Comparison of ENCODE assay signal across 18 cellular contexts in genomic region chr7:49812534-49812933, GRCh38. TPM values are rescaled to one million over a fixed set of nuclear protein-coding genes. Genes with fewer than 3 reads are reported as not detected.
"Had no signal": no experiment of that assay in that cellular context is flagged by ENCODE, and none has a peak within 500 bp of the region (broad histone marks: within the 10 kb centered on the region; RNA-seq: fewer than 3 reads in every experiment).

No MANE protein-coding gene starts in this region.

- H3K27me3 Mint-ChIP-seq: activated CD4-positive, alpha-beta memory T cell treated with anti-CD3 and anti-CD28 coated beads for 36 hours had no signal

- FAIRE-seq: urothelium cell line had no signal

- H3K9me3 ChIP-seq: esophagus muscularis mucosa, stomach had no signal

- H3K27me3 ChIP-seq: brain microvascular endothelial cell, esophagus muscularis mucosa, stomach had no signal

- H3K4me3 Mint-ChIP-seq: activated CD4-positive, alpha-beta memory T cell treated with anti-CD3 and anti-CD28 coated beads for 36 hours; activated naive CD8-positive, alpha-beta T cell; endodermal cell had no signal

- H3K9me3 Mint-ChIP-seq: activated CD4-positive, alpha-beta memory T cell treated with anti-CD3 and anti-CD28 coated beads for 36 hours; endodermal cell had no signal

- H2AFZ ChIP-seq: parathyroid adenoma had no signal

- H3K36me3 Mint-ChIP-seq: activated CD4-positive, alpha-beta memory T cell treated with anti-CD3 and anti-CD28 coated beads for 36 hours; activated naive CD8-positive, alpha-beta T cell had no signal

- H3K27ac Mint-ChIP-seq: activated CD4-positive, alpha-beta memory T cell treated with anti-CD3 and anti-CD28 coated beads for 36 hours; activated naive CD8-positive, alpha-beta T cell; endodermal cell had no signal

- DNase-seq: activated CD4-positive, alpha-beta memory T cell treated with anti-CD3 and anti-CD28 coated beads for 36 hours; activated gamma-delta T cell; activated T-cell treated with anti-CD3 and anti-CD28 coated beads, Interleukin-2, amount 50 U/mL, for 48 hours; brain microvascular endothelial cell; endodermal cell; foreskin fibroblast; left colon; midbrain; stimulated activated CD4-positive, alpha-beta T cell treated with anti-CD3 and anti-CD28 coated beads, Interleukin-15, amount 100 ng/mL, for 24 hours; stomach had no signal

- H3K4me1 ChIP-seq: parathyroid adenoma, stomach had no signal

- H3K27ac ChIP-seq: brain microvascular endothelial cell, esophagus muscularis mucosa, parathyroid adenoma, stomach had no signal

- H3K4me3 ChIP-seq: esophagus muscularis mucosa, lung, stomach had no signal

- H3K36me3 ChIP-seq: brain microvascular endothelial cell, esophagus muscularis mucosa, stomach had no signal

- H3K79me2 ChIP-seq: parathyroid adenoma had no signal

- ATAC-seq: left colon had no signal

RNA-seq across cellular contexts. Expression of gene VWC2, which starts 39.1 kb away (rescaled TPM):
- total RNA-seq: activated CD4-positive, alpha-beta memory T cell treated with anti-CD3 and anti-CD28 coated beads for 36 hours; chondrocyte; dermis microvascular lymphatic vessel endothelial cell; endodermal cell; renal cortical epithelial cell had no signal
